Comparison of ENCODE assay signal across 8 cellular contexts in genomic region chr6:27667651-27668441, GRCh38.
DNase-seq lines count a peak whose midpoint lies in the region; ATAC-seq and TF ChIP-seq lines count a peak whose summit lies in the region.

No MANE protein-coding gene starts in this region.

- no peaks in the 10 kb centered on the region for H3K36me3 ChIP-seq in mesenchymal stem cell (ENCODE audit: control insufficient read depth in 1 of 2, insufficient read depth in 2 of 2, low read depth in 1 of 2, low read length in 2 of 2)

- H3K23ac ChIP-seq in mesenchymal stem cell (ENCODE audit: low read length in 2 of 2) = no peak overlapping the region

- H3K27ac Mint-ChIP-seq in activated naive CD8-positive, alpha-beta T cell = peak overlapping the region; percentile 84

- H3K4me2 ChIP-seq in mesenchymal stem cell (ENCODE audit: low read length, poor library complexity, severe bottlenecking) = peak overlapping the region; percentile 78

- intact Hi-C loops in posterior vena cava (cut with DNase I) = no loop called here

- DNase-seq in Caki2 (ENCODE audit: low read depth) (peak; percentile 57), LNCaP clone FGC (ENCODE audit: low read depth) (no peak), mesenchymal stem cell (peak; percentile 26), posterior vena cava (ENCODE audit: low spot score) (no peak)

- no peak overlapping the region for H2BK15ac ChIP-seq in mesenchymal stem cell (ENCODE audit: low read depth, poor library complexity, severe bottlenecking)

- H3K14ac ChIP-seq in mesenchymal stem cell (ENCODE audit: low read length in 2 of 2) = no peak overlapping the region

- no peak overlapping the region for H3K4ac ChIP-seq in mesenchymal stem cell (ENCODE audit: low read depth in 1 of 2, low read length in 2 of 2)

- H3K18ac ChIP-seq in mesenchymal stem cell (ENCODE audit: low read depth in 1 of 2, low read length in 2 of 2) = no peak overlapping the region

- no peak for TF ChIP-seq CTCF in LNCaP clone FGC (IDR thresholded peaks at IDR 0.05; ENCODE audit: control insufficient read depth, extremely low read depth, insufficient read depth)

- no peaks in the 10 kb centered on the region for H3K9me3 ChIP-seq in mesenchymal stem cell (ENCODE audit: control insufficient read depth, low read length)

- H3K9me3 Mint-ChIP-seq in activated naive CD8-positive, alpha-beta T cell (ENCODE audit: low read depth) = peaks cover 9% of the 10 kb centered on the region

- 3% methylated on average over 20 of the region's 22 CpGs for WGBS in mesenchymal stem cell

- H3K4me1 Mint-ChIP-seq in activated naive CD8-positive, alpha-beta T cell (ENCODE audit: low read depth) = peaks cover 26% of the 10 kb centered on the region

- H3K27me3 ChIP-seq in mesenchymal stem cell (ENCODE audit: control insufficient read depth in 1 of 2, insufficient read depth in 1 of 2, low read length in 2 of 2) = peaks cover 1 to 14% of the 10 kb centered on the region in 2 experiments

- peaks cover 3% of the 10 kb centered on the region for H3K36me3 Mint-ChIP-seq in activated naive CD8-positive, alpha-beta T cell

- H3K4me3 ChIP-seq in LNCaP clone FGC (ENCODE audit: low read depth, low read length) = peak overlapping the region; percentile 43
- peak overlapping the region in 1 of 2 experiments; percentile 72 for H3K4me3 ChIP-seq in mesenchymal stem cell (ENCODE audit: insufficient read depth in 1 of 2, low read depth in 1 of 2, low read length in 2 of 2)

- no peak for ATAC-seq in GM18520 (IDR thresholded peaks at IDR 0.05; ENCODE audit: unreplicated experiment)
- no peak for ATAC-seq in GM21825 (IDR thresholded peaks at IDR 0.05; ENCODE audit: unreplicated experiment)
- no peak for ATAC-seq in HG02610 (IDR thresholded peaks at IDR 0.05; ENCODE audit: unreplicated experiment)

- H2BK5ac ChIP-seq in mesenchymal stem cell (ENCODE audit: low read depth, low read length, poor library complexity, severe bottlenecking) = no peak overlapping the region

- H3K27ac ChIP-seq in mesenchymal stem cell (ENCODE audit: low read length, poor library complexity, severe bottlenecking) = no peak overlapping the region

- no peak overlapping the region for H4K8ac ChIP-seq in mesenchymal stem cell (ENCODE audit: low read length)

- no peak overlapping the region for H4K91ac ChIP-seq in mesenchymal stem cell (ENCODE audit: low read length)

- no peaks in the 10 kb centered on the region for H3K79me1 ChIP-seq in mesenchymal stem cell (replicated peaks; ENCODE audit: low read length, poor library complexity, severe bottlenecking)

- H2BK120ac ChIP-seq in mesenchymal stem cell (ENCODE audit: low read depth, low read length) = no peak overlapping the region

- H3K4me1 ChIP-seq in mesenchymal stem cell (ENCODE audit: control insufficient read depth, insufficient read depth, low read depth, low read length) = peaks cover 13% of the 10 kb centered on the region

- no peak overlapping the region for H2BK12ac ChIP-seq in mesenchymal stem cell (ENCODE audit: low read length in 2 of 2)

- H3K4me3 Mint-ChIP-seq in activated naive CD8-positive, alpha-beta T cell = peak overlapping the region; percentile 30

- peak overlapping the region; percentile 58 for H3K9ac ChIP-seq in mesenchymal stem cell (ENCODE audit: low read length)

- H2AFZ ChIP-seq in mesenchymal stem cell (ENCODE audit: low read depth, low read length) = no peak overlapping the region

- in situ Hi-C loops in Caki2 (cut with HindIII; ENCODE audit: low pct_unique_long_range_greater_than_20kb, low sequenced_read_pairs) = no loop called here

- no peak overlapping the region for H2AK5ac ChIP-seq in mesenchymal stem cell (ENCODE audit: low read length, severe bottlenecking)

- H3K27me3 Mint-ChIP-seq in activated naive CD8-positive, alpha-beta T cell = peaks cover 64% of the 10 kb centered on the region

Comparison
In these comparisons a context has a peak if more than half of its experiments do, and no peak if none do; other contexts are left out.
1. DNase-seq: peak in Caki2 (single experiment) and mesenchymal stem cell (single experiment); none in LNCaP clone FGC (single experiment) and posterior vena cava (single experiment).